15 cellular contexts compared by ENCODE assay signal in the genomic region with DNA sequence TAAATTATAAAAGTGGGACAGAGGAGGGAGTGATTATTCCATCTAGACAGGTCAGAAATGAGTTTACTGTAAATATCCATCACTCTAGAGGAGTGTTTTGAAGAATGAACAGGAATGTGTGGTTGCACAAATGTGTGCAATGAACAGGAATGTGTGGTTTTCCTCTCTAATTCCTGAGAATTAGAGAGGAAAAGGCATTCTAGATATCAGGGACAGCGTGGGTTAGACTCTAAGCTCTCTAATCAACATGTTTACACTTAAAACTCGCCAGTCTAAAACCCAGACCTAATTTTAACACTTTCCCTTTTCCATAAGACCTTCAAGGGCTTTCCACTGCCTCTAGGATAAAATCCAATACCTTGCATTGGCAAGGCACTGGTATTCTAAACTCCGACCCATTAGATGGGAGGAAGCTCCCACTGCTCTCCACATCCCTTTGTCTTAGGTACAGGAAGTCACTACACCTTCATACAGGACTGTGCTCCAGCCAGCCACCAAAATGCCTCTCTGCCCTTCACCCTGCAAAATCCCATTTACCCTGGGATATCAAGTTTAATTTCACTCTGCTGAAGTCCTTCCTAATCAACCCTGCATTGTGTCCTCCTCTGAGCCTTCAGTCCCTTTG.
DNase-seq lines count a peak whose midpoint lies in the region; TF ChIP-seq lines count a peak whose summit lies in the region.
"Had no signal": no experiment of that assay in that cellular context is flagged by ENCODE, and none has a peak within 500 bp of the region (broad histone marks: within the 10 kb centered on the region; RNA-seq: fewer than 3 reads in every experiment).

No MANE protein-coding gene starts in this region.

- in situ Hi-C loops in ACHN (cut with HindIII; ENCODE audit: low pct_ligation_motif_present, low pct_unique_long_range_greater_than_20kb, low sequenced_read_pairs) = no loop called here

- H3K4me3 ChIP-seq in cardiac fibroblast (replicated peaks in 1 of 2; ENCODE audit: low read depth in 2 of 2, low read length in 2 of 2) (no peak overlapping the region), dorsolateral prefrontal cortex (no peak overlapping the region)
- H3K4me3 ChIP-seq: transverse colon had no signal

- TF ChIP-seq CTCF in cardiac fibroblast (IDR thresholded peaks at IDR 0.05; ENCODE audit: low read depth, low read length) (no peak), dorsolateral prefrontal cortex (IDR thresholded peaks at IDR 0.05 in 54 of 56, conservative IDR thresholded peaks at IDR 0.05 in 2 of 56; ENCODE audit: low read depth in 1 of 56, partially characterized antibody in 56 of 56) (no peak)

- H3K27me3 ChIP-seq in dorsolateral prefrontal cortex = no peaks in the 10 kb centered on the region
- H3K27me3 ChIP-seq: transverse colon had no signal

- intact Hi-C loops in dorsolateral prefrontal cortex (cut with DNase I) = no loop called here

- DNase-seq in ACHN (peak; percentile 59), HT1080 (ENCODE audit: low read depth) (peak; percentile 28), cardiac fibroblast (ENCODE audit: low read depth in 2 of 2) (peak; percentile 61 to 81), kidney tubule cell (ENCODE audit: low spot score) (peak; percentile 51), dorsolateral prefrontal cortex (no peak), superior temporal gyrus (ENCODE audit: extremely low spot score) (no peak), NCI-H748 treated with DMSO at 0.1 percent for 48 hours (lab: John Stamatoyannopoulos, UW) (no peak), Kasumi-1 (lab: John Stamatoyannopoulos, UW) (no peak)
- DNase-seq: activated naive CD4-positive, alpha-beta T cell treated with Interleukin-2 at 50 U/mL for 16 hours; effector memory CD8-positive, alpha-beta T cell; GOT3; mammary epithelial cell; NCI-H2081 treated with DMSO at 0.1 percent for 48 hours; T-helper 17 cell; transverse colon had no signal

- H3K27ac ChIP-seq in dorsolateral prefrontal cortex = no peak overlapping the region
- H3K27ac ChIP-seq: transverse colon had no signal

Comparison
In these comparisons a context has a peak if more than half of its experiments do, and no peak if none do; other contexts are left out.
1. DNase-seq: peak in ACHN (single experiment), HT1080 (single experiment), cardiac fibroblast (2 of 2) and kidney tubule cell (single experiment); none in dorsolateral prefrontal cortex (0 of 10), superior temporal gyrus (single experiment), NCI-H748 treated with DMSO at 0.1 percent for 48 hours (single experiment) and Kasumi-1 (0 of 2).